8 cellular contexts compared by ENCODE assay signal in the genomic region with DNA sequence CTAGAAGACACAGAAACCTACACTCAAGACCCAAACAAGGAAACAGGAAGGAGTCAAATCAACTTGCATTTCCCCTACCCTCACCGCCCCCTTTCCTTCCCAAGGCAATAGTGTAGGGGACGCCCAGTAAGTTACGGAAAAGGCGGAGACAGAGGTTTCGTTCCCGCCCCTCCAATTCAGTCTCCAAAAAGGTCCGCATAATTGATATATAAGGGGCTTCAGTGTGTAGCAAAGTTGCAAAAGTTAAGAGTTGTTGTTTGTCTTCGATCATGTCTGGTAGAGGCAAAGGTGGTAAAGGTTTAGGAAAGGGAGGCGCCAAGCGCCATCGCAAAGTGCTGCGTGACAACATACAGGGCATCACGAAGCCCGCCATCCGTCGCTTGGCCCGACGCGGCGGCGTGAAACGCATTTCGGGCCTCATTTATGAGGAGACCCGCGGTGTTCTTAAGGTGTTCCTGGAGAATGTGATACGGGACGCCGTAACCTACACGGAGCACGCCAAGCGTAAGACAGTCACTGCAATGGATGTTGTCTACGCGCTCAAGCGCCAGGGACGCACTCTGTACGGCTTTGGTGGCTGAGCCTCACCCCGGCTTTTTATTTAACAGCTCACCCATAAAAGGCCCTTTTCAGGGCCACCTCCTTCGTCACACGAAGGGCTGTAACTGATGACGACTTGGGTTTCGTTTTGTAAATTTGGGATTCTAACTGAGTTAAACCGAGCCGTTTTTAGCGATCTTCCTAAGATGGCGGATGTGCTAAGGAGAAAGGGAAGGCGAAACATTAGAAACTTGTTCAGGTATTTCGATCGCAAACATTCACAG.
A peak's percentile ranks its signal among the peaks of the same experiment; 100 is the strongest.
DNase-seq lines count a peak whose midpoint lies in the region; ATAC-seq and TF ChIP-seq lines count a peak whose summit lies in the region.

No MANE protein-coding gene starts in this region.

- no peaks in the 10 kb centered on the region for H3K9me3 ChIP-seq in MG63

- H3K4me3 ChIP-seq in Jurkat, Clone E6-1 (ENCODE audit: low read length): peak overlapping the region; percentile 44
- H3K4me3 ChIP-seq in retinal pigment epithelial cell (ENCODE audit: low read length) (peak overlapping the region; percentile 61), MG63 (no peak overlapping the region)

- no peak for TF ChIP-seq CTCF in retinal pigment epithelial cell (conservative IDR thresholded peaks at IDR 0.05; ENCODE audit: low read depth, low read length)

- DNase-seq in C1 segment of cervical spinal cord (lab: John Stamatoyannopoulos, UW): peak in 10 of 14 donors; percentile 17 to 72 (median 37)
- DNase-seq in Jurkat, Clone E6-1 (ENCODE audit: low read depth, low spot score): peak; percentile 97
- DNase-seq in activated effector memory CD4-positive, alpha-beta T cell treated with Interleukin-2 at 50 U/mL for 16 hours: peak; percentile 52
- peak; percentile 73 for DNase-seq in germinal center (ENCODE audit: low spot score)
- no peak for DNase-seq in retinal pigment epithelial cell (ENCODE audit: low read depth)
- no peak for DNase-seq in cortex of kidney (lab: John Stamatoyannopoulos, UW)
- no peak for DNase-seq in MG63

- H3K36me3 ChIP-seq in MG63: no peaks in the 10 kb centered on the region

- peak; percentile 48 for ATAC-seq in GM19467 (IDR thresholded peaks at IDR 0.05; ENCODE audit: unreplicated experiment)

- no peaks in the 10 kb centered on the region for H3K27me3 ChIP-seq in MG63

Comparison
In these comparisons a context has a peak if more than half of its experiments do, and no peak if none do; other contexts are left out.
1. DNase-seq: peak in C1 segment of cervical spinal cord (10 of 14), Jurkat, Clone E6-1 (single experiment), activated effector memory CD4-positive, alpha-beta T cell treated with Interleukin-2 at 50 U/mL for 16 hours (single experiment) and germinal center (single experiment); none in retinal pigment epithelial cell (single experiment), cortex of kidney (single experiment) and MG63 (single experiment).